32 cellular contexts compared by ENCODE assay signal in the genomic region with DNA sequence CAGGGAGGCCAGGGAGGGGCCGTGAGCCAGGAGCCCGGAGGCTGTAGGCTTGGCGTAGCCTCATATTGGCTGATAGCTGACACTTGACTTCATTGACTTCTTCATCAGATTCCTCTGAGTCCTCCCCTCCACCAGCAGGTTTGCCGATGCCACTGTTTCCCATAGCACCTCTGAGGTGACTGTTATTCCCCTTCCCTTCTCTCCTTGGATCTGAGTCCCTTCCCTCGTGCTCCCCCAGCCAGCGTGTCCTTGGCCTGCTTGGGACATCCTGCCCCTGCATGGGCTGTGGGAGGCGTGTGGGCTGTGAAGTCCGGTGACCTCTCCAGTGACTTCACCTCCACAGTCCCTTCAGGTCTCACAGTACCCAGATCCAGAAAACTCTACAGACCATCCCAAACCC. TPM values are rescaled to one million over a fixed set of nuclear protein-coding genes. Genes with fewer than 3 reads are reported as not detected.
DNase-seq lines count a peak whose midpoint lies in the region; ATAC-seq, FAIRE-seq and TF ChIP-seq lines count a peak whose summit lies in the region.
"Had no signal": no experiment of that assay in that cellular context is flagged by ENCODE, and none has a peak within 500 bp of the region (broad histone marks: within the 10 kb centered on the region; RNA-seq: fewer than 3 reads in every experiment).

No MANE protein-coding gene starts in this region.

- no peak overlapping the region for H3K18ac ChIP-seq in mesendoderm (ENCODE audit: low read length)

- H2BK120ac ChIP-seq in mesendoderm (ENCODE audit: low read depth, low read length): no peak overlapping the region

- peaks cover 96% of the 10 kb centered on the region for H3K79me2 ChIP-seq in HepG2 (ENCODE audit: insufficient read depth, low read length)
- peaks cover 86% of the 10 kb centered on the region for H3K79me2 ChIP-seq in mesendoderm (ENCODE audit: control insufficient read depth, insufficient read depth, low read length)

- DNase-seq in HepG2 (ENCODE audit: low spot score) (no peak), right lobe of liver (no peak), body of pancreas (no peak), HuH-7 (ENCODE audit: low spot score) (no peak), mesendoderm (no peak), immature natural killer cell (no peak)
- DNase-seq: activated CD4-positive, alpha-beta T cell treated with anti-CD3 and anti-CD28 coated beads, Interleukin-2, amount 50 U/mL, for 48 hours; activated CD8-positive, alpha-beta memory T cell treated with anti-CD3 and anti-CD28 coated beads, Interleukin-2, amount 50 U/mL, for 4 hours; activated naive CD8-positive, alpha-beta T cell treated with anti-CD3 and anti-CD28 coated beads, Interleukin-2, amount 50 U/mL, for 24 hours; COR-L47; DMS79 treated with DMSO at 0.1 percent for 48 hours; effector CD4-positive, alpha-beta T cell; heart left ventricle; NCI-H1048; NCI-H187 treated with DMSO at 0.1 percent for 48 hours; NCI-H2227 treated with DMSO at 0.1 percent for 48 hours; NCI-H69; nephron progenitor cell; right cardiac atrium; stimulated activated CD4-positive, alpha-beta T cell treated with anti-CD3 and anti-CD28 coated beads, Interleukin-12 subunit alpha, Interleukin-12 subunit beta, amount 100 ng/mL, for 4 hours; stimulated activated CD4-positive, alpha-beta T cell treated with anti-CD3 and anti-CD28 coated beads, Interleukin-4, amount 100 ng/mL, for 4 hours; stimulated activated naive CD8-positive, alpha-beta T cell treated with anti-CD3 and anti-CD28 coated beads, Interleukin-15, amount 100 ng/mL, for 72 hours; T-helper 9 cell; tibial artery had no signal

- H3K9ac ChIP-seq in HepG2 (ENCODE audit: insufficient read depth, low read depth, low read length): no peak overlapping the region; the same call in 1 of the 2 replicates
- H3K9ac ChIP-seq in mesendoderm (ENCODE audit: low read length): no peak overlapping the region
- H3K9ac ChIP-seq: parathyroid adenoma had no signal

- peak overlapping the region in 2 of 3 experiments; percentile 83 to 87 for H3K27ac Mint-ChIP-seq in nephron
- peak overlapping the region in 2 of 6 donors; percentile 41 to 45 for H3K27ac Mint-ChIP-seq in immature natural killer cell
- H3K27ac Mint-ChIP-seq: activated naive CD8-positive, alpha-beta T cell treated with anti-CD3 and anti-CD28 coated beads, Interleukin-2, amount 50 U/mL, for 24 hours; activated T-helper 2 cell treated with anti-CD3 and anti-CD28 coated beads, Interferon-gamma antibody, Interleukin-2, Interleukin-4, amounts not matched to agents 10 μg/mL and 5 μg/mL and 100 μg/mL, durations not matched to agents 14 hours and 24 hours and 36 hours; nephron progenitor cell; stimulated activated naive CD8-positive, alpha-beta T cell treated with anti-CD3 and anti-CD28 coated beads, Interleukin-15, amount 100 ng/mL, for 72 hours had no signal

- intact Hi-C loops in HepG2 (cut with micrococcal nuclease; ENCODE audit: unreplicated experiment): no loop called here
- intact Hi-C loops in right lobe of liver (cut with DNase I): no loop called here
- intact Hi-C loops in body of pancreas (cut with DNase I): no loop called here

- TF ChIP-seq POLR2A in HepG2 (IDR thresholded peaks at IDR 0.05; ENCODE audit: insufficient read depth in 1 of 2, low read depth in 2 of 2, low read length in 2 of 2) (no peak), right lobe of liver (IDR thresholded peaks at IDR 0.05) (no peak), body of pancreas (IDR thresholded peaks at IDR 0.05) (no peak)

- POLR2A ChIA-PET in HepG2 (lab: Yijun Ruan, JAX): interaction anchor here (1.2 kb wide), 1 partner anchor 12 kb away, joined by 3 read pairs; no protein-coding TSS in a partner anchor

- no peak overlapping the region for H2AK5ac ChIP-seq in mesendoderm (ENCODE audit: low read length)

- H3K4me3 ChIP-seq in HepG2 (replicated peaks in 1 of 3; ENCODE audit: insufficient read depth in 1 of 3, low read depth in 2 of 3, low read length in 3 of 3) (no peak overlapping the region), right lobe of liver (no peak overlapping the region), body of pancreas (no peak overlapping the region), mesendoderm (ENCODE audit: low read length) (no peak overlapping the region)
- H3K4me3 ChIP-seq: HAP-1, heart left ventricle, tibial artery had no signal

- TF ChIP-seq CTCF in HepG2 (CRISPR knock-in tag; IDR thresholded peaks at IDR 0.05): no peak
- TF ChIP-seq CTCF in right lobe of liver (IDR thresholded peaks at IDR 0.05): no peak
- TF ChIP-seq CTCF in body of pancreas (IDR thresholded peaks at IDR 0.05): no peak
- TF ChIP-seq CTCF in nephron (IDR thresholded peaks at IDR 0.05; ENCODE audit: unreplicated experiment in 3 of 3): no peak

- H3K4me1 Mint-ChIP-seq in nephron: peaks cover 82% of the 10 kb centered on the region
- peaks cover 57 to 62% of the 10 kb centered on the region in 2 donors for H3K4me1 Mint-ChIP-seq in immature natural killer cell

- H2AFZ ChIP-seq in HepG2 (ENCODE audit: low read length): no peak overlapping the region
- H2AFZ ChIP-seq: parathyroid adenoma had no signal

- no peak overlapping the region for H3K23ac ChIP-seq in mesendoderm (ENCODE audit: low read length)

- H3K27ac ChIP-seq in HepG2 (ENCODE audit: extremely low read length, insufficient read depth, low read length) (no peak overlapping the region), right lobe of liver (no peak overlapping the region), body of pancreas (peak overlapping the region in 3 of 4 donors; percentile 51 to 81 (median 70)), mesendoderm (ENCODE audit: low read depth, low read length) (no peak overlapping the region)
- H3K27ac ChIP-seq: heart left ventricle, parathyroid adenoma, tibial artery had no signal

- TF ChIP-seq RAD21 in HepG2 (CRISPR knock-in tag; IDR thresholded peaks at IDR 0.05): no peak

- no peak for TF ChIP-seq EP300 in HepG2 (IDR thresholded peaks at IDR 0.05; ENCODE audit: low read depth in 2 of 2, low read length in 2 of 2)
- TF ChIP-seq EP300 in HepG2 (CRISPR knock-in tag; IDR thresholded peaks at IDR 0.05; ENCODE audit: borderline replicate concordance): no peak

- no peak for FAIRE-seq in HepG2 (lab: Jason Lieb, UNC)

- H3K79me1 ChIP-seq in mesendoderm (ENCODE audit: low read length): peaks cover 61% of the 10 kb centered on the region

- BruUV-seq in HepG2 (replicated peaks; lab: Mats Ljungman, UMichigan): no TSS peak

- H3K9me3 ChIP-seq in HepG2 (ENCODE audit: low read length): no peaks in the 10 kb centered on the region
- no peaks in the 10 kb centered on the region for H3K9me3 ChIP-seq in right lobe of liver
- no peaks in the 10 kb centered on the region for H3K9me3 ChIP-seq in body of pancreas
- H3K9me3 ChIP-seq: HAP-1, heart left ventricle, tibial artery had no signal

- CTCF ChIA-PET in HepG2 (lab: Yijun Ruan, JAX; ENCODE audit: low intra/inter-chr PET ratio, low total read pairs): no interaction called here

- H3K56ac ChIP-seq in mesendoderm (ENCODE audit: low read length): no peak overlapping the region

- H3K27me3 ChIP-seq in HepG2 (ENCODE audit: control insufficient read depth in 1 of 2, insufficient read depth in 2 of 2, low read length in 2 of 2): no peaks in the 10 kb centered on the region
- H3K27me3 ChIP-seq in right lobe of liver: no peaks in the 10 kb centered on the region
- no peaks in the 10 kb centered on the region for H3K27me3 ChIP-seq in body of pancreas
- H3K27me3 ChIP-seq in mesendoderm (ENCODE audit: insufficient read depth, low read length, poor library complexity): no peaks in the 10 kb centered on the region
- H3K27me3 ChIP-seq: heart left ventricle, tibial artery had no signal

- H2BK15ac ChIP-seq in mesendoderm (replicated peaks; ENCODE audit: low read depth): no peak overlapping the region

- H3K4me3 Mint-ChIP-seq in nephron: peak overlapping the region in 2 of 3 experiments; percentile 14 to 21
- H3K4me3 Mint-ChIP-seq in immature natural killer cell: no peak overlapping the region
- H3K4me3 Mint-ChIP-seq: activated naive CD8-positive, alpha-beta T cell treated with anti-CD3 and anti-CD28 coated beads, Interleukin-2, amount 50 U/mL, for 24 hours; B cell; nephron progenitor cell; stimulated activated naive CD8-positive, alpha-beta T cell treated with anti-CD3 and anti-CD28 coated beads, Interleukin-15, amount 100 ng/mL, for 72 hours had no signal

- in situ Hi-C loops in HepG2 (cut with HindIII; ENCODE audit: extremely low pct_ligation_motif_present, low pct_unique_long_range_greater_than_20kb): no loop called here

- H3K36me3 Mint-ChIP-seq in nephron (ENCODE audit: low read depth): no peaks in the 10 kb centered on the region
- no peaks in the 10 kb centered on the region for H3K36me3 Mint-ChIP-seq in immature natural killer cell

- WGBS in HepG2 (ENCODE audit: low lambda C conversion rate): 82% methylated on average over 7 of the region's 8 CpGs
- WGBS in right lobe of liver (ENCODE audit: insufficient coverage, low coverage, low lambda C conversion rate, missing lambda C conversion rate): 56% methylated on average over 8 of the region's 8 CpGs
- WGBS in body of pancreas, 2 donors: 63 to 83% methylated on average over 8 of the region's 8 CpGs
- no CpG with 5 or more reads among the region's 8 CpGs for WGBS in mesendoderm (ENCODE audit: extremely low coverage, insufficient coverage, low lambda C conversion rate)

- H3K4me1 ChIP-seq in HepG2 (ENCODE audit: insufficient read depth, low read length): peaks cover 90% of the 10 kb centered on the region
- peaks cover 0 to 4% (median 0%) of the 10 kb centered on the region in 4 donors for H3K4me1 ChIP-seq in right lobe of liver
- peaks cover 85% of the 10 kb centered on the region for H3K4me1 ChIP-seq in body of pancreas
- H3K4me1 ChIP-seq in mesendoderm (ENCODE audit: control insufficient read depth, low read depth, low read length): peaks cover 7% of the 10 kb centered on the region
- H3K4me1 ChIP-seq: HAP-1 had no signal

- no peak overlapping the region for H3K4me2 ChIP-seq in HepG2 (ENCODE audit: low read depth, low read length)
- H3K4me2 ChIP-seq in mesendoderm (ENCODE audit: low read length): no peak overlapping the region

- no peak overlapping the region for H3K4ac ChIP-seq in mesendoderm (ENCODE audit: low read depth, low read length)

- no peaks in the 10 kb centered on the region for H3K27me3 Mint-ChIP-seq in nephron (ENCODE audit: low read depth)
- H3K27me3 Mint-ChIP-seq in immature natural killer cell (ENCODE audit: low read depth in 3 of 3): no peaks in the 10 kb centered on the region
- H3K27me3 Mint-ChIP-seq: activated naive CD8-positive, alpha-beta T cell treated with anti-CD3 and anti-CD28 coated beads, Interleukin-2, amount 50 U/mL, for 24 hours; B cell; stimulated activated naive CD8-positive, alpha-beta T cell treated with anti-CD3 and anti-CD28 coated beads, Interleukin-15, amount 100 ng/mL, for 72 hours had no signal

- H3K36me3 ChIP-seq in HepG2 (replicated peaks in 1 of 2; ENCODE audit: control insufficient read depth in 1 of 2, insufficient read depth in 2 of 2, low read length in 2 of 2) (peaks cover 0 to 5% of the 10 kb centered on the region in 2 experiments; a peak in 2 of 5 replicates), right lobe of liver (no peaks in the 10 kb centered on the region), body of pancreas (replicated peaks in 1 of 2; ENCODE audit: insufficient read depth in 1 of 2, low read depth in 2 of 2) (no peaks in the 10 kb centered on the region), mesendoderm (ENCODE audit: control insufficient read depth, insufficient read depth, low read length) (no peaks in the 10 kb centered on the region)
- H3K36me3 ChIP-seq: heart left ventricle, tibial artery had no signal

- ATAC-seq in HepG2 (no peak), right lobe of liver (no peak), body of pancreas (no peak), HG03378 (IDR thresholded peaks at IDR 0.05; ENCODE audit: unreplicated experiment) (no peak)
- ATAC-seq: activated naive CD8-positive, alpha-beta T cell treated with anti-CD3 and anti-CD28 coated beads, Interleukin-2, amount 50 U/mL, for 24 hours; heart left ventricle; left lobe of liver; right cardiac atrium; stimulated activated naive CD8-positive, alpha-beta T cell treated with anti-CD3 and anti-CD28 coated beads, Interleukin-15, amount 100 ng/mL, for 72 hours had no signal

- H4K8ac ChIP-seq in mesendoderm (ENCODE audit: low read depth, low read length): no peak overlapping the region

- H4K20me1 ChIP-seq in HepG2 (ENCODE audit: insufficient read depth, low read length): peaks cover 18% of the 10 kb centered on the region

- H2BK5ac ChIP-seq in mesendoderm (ENCODE audit: low read length): no peak overlapping the region

- H3K9me3 Mint-ChIP-seq in nephron: no peaks in the 10 kb centered on the region
- H3K9me3 Mint-ChIP-seq in immature natural killer cell: no peaks in the 10 kb centered on the region
- H3K9me3 Mint-ChIP-seq: activated naive CD8-positive, alpha-beta T cell treated with anti-CD3 and anti-CD28 coated beads, Interleukin-2, amount 50 U/mL, for 24 hours; activated T-helper 2 cell treated with anti-CD3 and anti-CD28 coated beads, Interferon-gamma antibody, Interleukin-2, Interleukin-4, amounts not matched to agents 10 μg/mL and 5 μg/mL and 100 μg/mL, durations not matched to agents 14 hours and 24 hours and 36 hours; nephron progenitor cell; stimulated activated naive CD8-positive, alpha-beta T cell treated with anti-CD3 and anti-CD28 coated beads, Interleukin-15, amount 100 ng/mL, for 72 hours had no signal

- no peak overlapping the region for H4K5ac ChIP-seq in mesendoderm (ENCODE audit: low read length)

RNA-seq across cellular contexts. Expression of gene PPP1R37, which starts 8.8 kb away (rescaled TPM):
- total RNA-seq in HepG2 (2016; rRNA removed; fragmentation: Illumina TruSeq; extraction: Trizol): 9.2 and 14.3 TPM in 2 replicates
- total RNA-seq in HepG2 (2016; cell fraction: cytosol; rRNA removed; fragmentation: Illumina TruSeq; extraction: Trizol; ENCODE audit: low read depth): 6.7 and 9.0 TPM in 2 replicates
- total RNA-seq in HepG2 (2016; cell fraction: insoluble cytoplasmic fraction; rRNA removed; fragmentation: Illumina TruSeq; extraction: Trizol): 7.3 and 15.4 TPM in 2 replicates
- 14.2 and 14.9 TPM in 2 replicates for total RNA-seq in HepG2 (2016; cell fraction: membrane; rRNA removed; fragmentation: Illumina TruSeq; extraction: Trizol)
- 12.9 and 14.6 TPM in 2 replicates for total RNA-seq in HepG2 (2016; cell fraction: nucleus; rRNA removed; fragmentation: Illumina TruSeq; extraction: Trizol)
- 9.0 and 13.9 TPM in 2 replicates for polyA plus RNA-seq in HepG2 (2011; rRNA removed)
- 7.3 and 11.2 TPM in 2 replicates for polyA plus RNA-seq in HepG2 (2011; cell fraction: cytosol; rRNA removed)
- polyA plus RNA-seq in HepG2 (2011; cell fraction: nucleus; rRNA removed): 51.9 and 57.4 TPM in 2 replicates
- 9.6 and 15.6 TPM in 2 replicates for polyA plus RNA-seq in HepG2 (2012)
- polyA plus RNA-seq in HepG2 (2016; cell fraction: cytosol; fragmentation: Illumina TruSeq; extraction: Trizol; ENCODE audit: low read depth): 3.7 and 4.8 TPM in 2 replicates
- 8.4 and 10.5 TPM in 2 replicates for polyA plus RNA-seq in HepG2 (2016; cell fraction: insoluble cytoplasmic fraction; fragmentation: Illumina TruSeq; extraction: Trizol; ENCODE audit: low read depth)
- 7.2 and 9.9 TPM in 2 replicates for polyA plus RNA-seq in HepG2 (2016; cell fraction: membrane; fragmentation: Illumina TruSeq; extraction: Trizol; ENCODE audit: low read depth)
- 30.3 and 31.0 TPM in 2 replicates for polyA plus RNA-seq in HepG2 (2016; cell fraction: nucleus; fragmentation: Illumina TruSeq; extraction: Trizol; ENCODE audit: insufficient read depth, low read depth)
- polyA minus RNA-seq in HepG2 (2011; rRNA and poly(A)+ RNA removed; ENCODE audit: low replicate concordance): 11.1 and 11.5 TPM in 2 replicates
- 4.2 and 5.6 TPM in 2 replicates for polyA minus RNA-seq in HepG2 (2011; cell fraction: cytosol; rRNA and poly(A)+ RNA removed)
- polyA minus RNA-seq in HepG2 (2011; cell fraction: nucleus; rRNA and poly(A)+ RNA removed): 11.2 and 12.4 TPM in 2 replicates
- total RNA-seq in right lobe of liver: 10 to 100 TPM; 10.1 to 14.3 (median 11.0) TPM
- 10 to 100 TPM; 16.6 to 49.8 TPM for total RNA-seq in body of pancreas
- 10.0 TPM for polyA plus RNA-seq in mesendoderm (2013, experiment 1 of 2)
- 10.7 TPM for polyA plus RNA-seq in mesendoderm (2013, experiment 2 of 2)
- 1 to 10 TPM in 1 of 3 donors, under 1 TPM in 1, not detected in 1; 0.37 to 1.1 TPM for polyA plus RNA-seq in immature natural killer cell

RNA-seq across cellular contexts. Expression of gene GEMIN7, which starts 22.7 kb away (rescaled TPM):
- total RNA-seq in HepG2 (2016; rRNA removed; fragmentation: Illumina TruSeq; extraction: Trizol) (30.6 and 42.0 TPM in 2 replicates), right lobe of liver (10 to 100 TPM; 10.9 to 27.5 (median 14.0) TPM), body of pancreas (10 to 100 TPM; 15.8 to 19.5 TPM)
- total RNA-seq in HepG2 (2016; cell fraction: cytosol; rRNA removed; fragmentation: Illumina TruSeq; extraction: Trizol; ENCODE audit: low read depth): 15.7 and 22.3 TPM in 2 replicates
- 34.9 and 39.3 TPM in 2 replicates for total RNA-seq in HepG2 (2016; cell fraction: insoluble cytoplasmic fraction; rRNA removed; fragmentation: Illumina TruSeq; extraction: Trizol)
- total RNA-seq in HepG2 (2016; cell fraction: membrane; rRNA removed; fragmentation: Illumina TruSeq; extraction: Trizol): 28.5 and 42.7 TPM in 2 replicates
- 13.0 and 14.5 TPM in 2 replicates for total RNA-seq in HepG2 (2016; cell fraction: nucleus; rRNA removed; fragmentation: Illumina TruSeq; extraction: Trizol)
- polyA plus RNA-seq in HepG2 (2011; rRNA removed) (22.2 and 24.1 TPM in 2 replicates), immature natural killer cell (100 to 1,000 TPM; 120 to 130 (median 123) TPM)
- 22.8 and 32.6 TPM in 2 replicates for polyA plus RNA-seq in HepG2 (2011; cell fraction: cytosol; rRNA removed)
- 31.3 and 38.6 TPM in 2 replicates for polyA plus RNA-seq in HepG2 (2011; cell fraction: nucleus; rRNA removed)
- polyA plus RNA-seq in HepG2 (2012): 22.7 and 23.7 TPM in 2 replicates
- polyA plus RNA-seq in HepG2 (2016; cell fraction: cytosol; fragmentation: Illumina TruSeq; extraction: Trizol; ENCODE audit: low read depth): 28.4 and 37.8 TPM in 2 replicates
- polyA plus RNA-seq in HepG2 (2016; cell fraction: insoluble cytoplasmic fraction; fragmentation: Illumina TruSeq; extraction: Trizol; ENCODE audit: low read depth): 62.1 and 65.3 TPM in 2 replicates
- 40.2 and 48.8 TPM in 2 replicates for polyA plus RNA-seq in HepG2 (2016; cell fraction: membrane; fragmentation: Illumina TruSeq; extraction: Trizol; ENCODE audit: low read depth)
- polyA plus RNA-seq in HepG2 (2016; cell fraction: nucleus; fragmentation: Illumina TruSeq; extraction: Trizol; ENCODE audit: insufficient read depth, low read depth): 33.1 and 40.0 TPM in 2 replicates
- 20.1 and 20.5 TPM in 2 replicates for polyA minus RNA-seq in HepG2 (2011; rRNA and poly(A)+ RNA removed; ENCODE audit: low replicate concordance)
- polyA minus RNA-seq in HepG2 (2011; cell fraction: cytosol; rRNA and poly(A)+ RNA removed): 12.5 and 19.8 TPM in 2 replicates
- 7.9 and 9.2 TPM in 2 replicates for polyA minus RNA-seq in HepG2 (2011; cell fraction: nucleus; rRNA and poly(A)+ RNA removed)
- polyA plus RNA-seq in mesendoderm (2013, experiment 1 of 2): 31.9 TPM
- polyA plus RNA-seq in mesendoderm (2013, experiment 2 of 2): 35.0 TPM

RNA-seq across cellular contexts. Expression of gene ZNF296, which starts 25.5 kb away (rescaled TPM):
- total RNA-seq in HepG2 (2016; rRNA removed; fragmentation: Illumina TruSeq; extraction: Trizol): 0.62 and 0.63 TPM in 2 replicates
- total RNA-seq in HepG2 (2016; cell fraction: cytosol; rRNA removed; fragmentation: Illumina TruSeq; extraction: Trizol; ENCODE audit: low read depth): 0.71 and 0.97 TPM in 2 replicates
- 0.43 and 0.91 TPM in 2 replicates for total RNA-seq in HepG2 (2016; cell fraction: insoluble cytoplasmic fraction; rRNA removed; fragmentation: Illumina TruSeq; extraction: Trizol)
- 1.4 and 1.9 TPM in 2 replicates for total RNA-seq in HepG2 (2016; cell fraction: membrane; rRNA removed; fragmentation: Illumina TruSeq; extraction: Trizol)
- 0.62 and 0.72 TPM in 2 replicates for total RNA-seq in HepG2 (2016; cell fraction: nucleus; rRNA removed; fragmentation: Illumina TruSeq; extraction: Trizol)
- polyA plus RNA-seq in HepG2 (2011; rRNA removed): 0.26 and 0.39 TPM in 2 replicates
- 0.15 and 0.32 TPM in 2 replicates for polyA plus RNA-seq in HepG2 (2011; cell fraction: cytosol; rRNA removed)
- polyA plus RNA-seq in HepG2 (2011; cell fraction: nucleus; rRNA removed): 1.2 and 1.3 TPM in 2 replicates
- polyA plus RNA-seq in HepG2 (2012): 1.2 and 1.5 TPM in 2 replicates
- 1.3 TPM in 2 replicates for polyA plus RNA-seq in HepG2 (2016; cell fraction: cytosol; fragmentation: Illumina TruSeq; extraction: Trizol; ENCODE audit: low read depth)
- 2.2 and 2.9 TPM in 2 replicates for polyA plus RNA-seq in HepG2 (2016; cell fraction: insoluble cytoplasmic fraction; fragmentation: Illumina TruSeq; extraction: Trizol; ENCODE audit: low read depth)
- 1.2 and 1.5 TPM in 2 replicates for polyA plus RNA-seq in HepG2 (2016; cell fraction: membrane; fragmentation: Illumina TruSeq; extraction: Trizol; ENCODE audit: low read depth)
- polyA plus RNA-seq in HepG2 (2016; cell fraction: nucleus; fragmentation: Illumina TruSeq; extraction: Trizol; ENCODE audit: insufficient read depth, low read depth): 2.3 and 4.7 TPM in 2 replicates
- polyA minus RNA-seq in HepG2 (2011; rRNA and poly(A)+ RNA removed; ENCODE audit: low replicate concordance): 0.47 and 0.64 TPM in 2 replicates
- polyA minus RNA-seq in HepG2 (2011; cell fraction: cytosol; rRNA and poly(A)+ RNA removed): 1.2 and 2.5 TPM in 2 replicates
- 0.37 and 0.39 TPM in 2 replicates for polyA minus RNA-seq in HepG2 (2011; cell fraction: nucleus; rRNA and poly(A)+ RNA removed)
- total RNA-seq in right lobe of liver: under 1 TPM in 5 of 6 experiments, not detected in 1; 0.16 to 0.47 (median 0.35) TPM
- total RNA-seq in body of pancreas: under 1 TPM in 1 of 2 donors, not detected in 1; 0.26 TPM
- 5.4 TPM for polyA plus RNA-seq in mesendoderm (2013, experiment 1 of 2)
- polyA plus RNA-seq in mesendoderm (2013, experiment 2 of 2): 5.6 TPM
- 10 to 100 TPM in 2 of 3 donors, 1 to 10 TPM in 1; 4.0 to 25.6 (median 12.4) TPM for polyA plus RNA-seq in immature natural killer cell

RNA-seq across cellular contexts. Expression of gene NKPD1, which starts 59.0 kb away (rescaled TPM):
- total RNA-seq in HepG2 (2016; rRNA removed; fragmentation: Illumina TruSeq; extraction: Trizol) (not detected in 2 replicates), right lobe of liver (under 1 TPM in 1 of 6 experiments, not detected in 5; 0.06 TPM), body of pancreas (not detected)
- total RNA-seq in HepG2 (2016; cell fraction: cytosol; rRNA removed; fragmentation: Illumina TruSeq; extraction: Trizol; ENCODE audit: low read depth): not detected in 2 replicates
- not detected in 2 replicates for total RNA-seq in HepG2 (2016; cell fraction: insoluble cytoplasmic fraction; rRNA removed; fragmentation: Illumina TruSeq; extraction: Trizol)
- total RNA-seq in HepG2 (2016; cell fraction: membrane; rRNA removed; fragmentation: Illumina TruSeq; extraction: Trizol): not detected in 2 replicates
- not detected in 2 replicates for total RNA-seq in HepG2 (2016; cell fraction: nucleus; rRNA removed; fragmentation: Illumina TruSeq; extraction: Trizol)
- polyA plus RNA-seq in HepG2 (2011; rRNA removed) (0.03 and 0.10 TPM in 2 replicates), immature natural killer cell (under 1 TPM in 2 of 3 donors, not detected in 1; 0.18 to 0.43 TPM)
- polyA plus RNA-seq in HepG2 (2011; cell fraction: cytosol; rRNA removed): 0.03 and 0.04 TPM in 2 replicates
- polyA plus RNA-seq in HepG2 (2011; cell fraction: nucleus; rRNA removed): 0.42 and 0.51 TPM in 2 replicates
- polyA plus RNA-seq in HepG2 (2012): 0.04 TPM in 1 of 2 replicates, not detected in the other
- not detected in 2 replicates for polyA plus RNA-seq in HepG2 (2016; cell fraction: cytosol; fragmentation: Illumina TruSeq; extraction: Trizol; ENCODE audit: low read depth)
- not detected in 2 replicates for polyA plus RNA-seq in HepG2 (2016; cell fraction: insoluble cytoplasmic fraction; fragmentation: Illumina TruSeq; extraction: Trizol; ENCODE audit: low read depth)
- not detected in 2 replicates for polyA plus RNA-seq in HepG2 (2016; cell fraction: membrane; fragmentation: Illumina TruSeq; extraction: Trizol; ENCODE audit: low read depth)
- polyA plus RNA-seq in HepG2 (2016; cell fraction: nucleus; fragmentation: Illumina TruSeq; extraction: Trizol; ENCODE audit: insufficient read depth, low read depth): 0.14 TPM in 1 of 2 replicates, not detected in the other
- 0.12 and 0.14 TPM in 2 replicates for polyA minus RNA-seq in HepG2 (2011; rRNA and poly(A)+ RNA removed; ENCODE audit: low replicate concordance)
- not detected in 2 replicates for polyA minus RNA-seq in HepG2 (2011; cell fraction: cytosol; rRNA and poly(A)+ RNA removed)
- 0.13 TPM in 1 of 2 replicates, not detected in the other for polyA minus RNA-seq in HepG2 (2011; cell fraction: nucleus; rRNA and poly(A)+ RNA removed)
- polyA plus RNA-seq in mesendoderm (2013, experiment 1 of 2): 0.01 TPM
- polyA plus RNA-seq in mesendoderm (2013, experiment 2 of 2): 0.03 TPM
- total RNA-seq: epithelial cell of proximal tubule, left lobe of liver had no signal

Comparison
In these comparisons a context has a peak if more than half of its experiments do, and no peak if none do; other contexts are left out.
1. H3K27ac ChIP-seq: peak in body of pancreas (3 of 4); none in HepG2 (single experiment), right lobe of liver (0 of 3) and mesendoderm (single experiment).
2. H3K4me3 Mint-ChIP-seq: peak in nephron (2 of 3); none in immature natural killer cell (0 of 5).